In the genomic region with DNA sequence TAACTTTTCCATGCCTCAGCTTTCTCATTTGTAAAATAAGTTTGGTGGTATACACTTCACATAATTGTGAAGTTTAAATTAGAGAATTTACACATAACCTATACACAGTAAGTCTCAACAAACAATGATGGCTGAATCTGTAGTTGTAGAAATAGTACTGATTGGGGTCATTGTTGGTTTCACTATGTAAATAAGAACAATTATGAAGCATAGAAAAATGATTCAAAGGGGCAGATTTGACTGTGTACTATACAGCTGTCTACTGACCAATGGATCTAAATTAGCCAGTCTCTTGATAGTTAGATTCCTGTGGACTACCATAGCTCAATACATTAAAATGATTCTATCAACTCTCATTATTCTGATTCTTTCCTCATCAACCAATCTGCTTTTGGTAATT, we compare ENCODE assay signal across 15 cellular contexts.
DNase-seq lines count a peak whose midpoint lies in the region; ATAC-seq and TF ChIP-seq lines count a peak whose summit lies in the region.
"Had no signal": no experiment of that assay in that cellular context is flagged by ENCODE, and none has a peak within 500 bp of the region (broad histone marks: within the 10 kb centered on the region; RNA-seq: fewer than 3 reads in every experiment).

No MANE protein-coding gene starts in this region.

- H3K27me3 ChIP-seq in endodermal cell (ENCODE audit: control insufficient read depth, insufficient read depth, low read length, poor library complexity, severe bottlenecking): no peaks in the 10 kb centered on the region
- H3K27me3 ChIP-seq: MG63 had no signal

- no peaks in the 10 kb centered on the region for H3K9me3 ChIP-seq in endodermal cell (ENCODE audit: control insufficient read depth, low read length)
- H3K9me3 ChIP-seq: MG63 had no signal

- no peak overlapping the region for H3K27ac ChIP-seq in endodermal cell (ENCODE audit: low read depth, low read length)
- H3K27ac ChIP-seq: KMS-11 had no signal

- no peak overlapping the region for H3K27ac Mint-ChIP-seq in endodermal cell
- H3K27ac Mint-ChIP-seq: T-helper 17 cell had no signal

- intact Hi-C loops in Right ventricle myocardium inferior (cut with DNase I): no loop called here

- H3K4me1 ChIP-seq in endodermal cell (ENCODE audit: control insufficient read depth, insufficient read depth, low read length): no peaks in the 10 kb centered on the region

- DNase-seq in NCI-H69 (lab: John Stamatoyannopoulos, UW) (peak; percentile 41), UCSD-AML1 (lab: John Stamatoyannopoulos, UW; ENCODE audit: unreplicated experiment) (no peak), endodermal cell (no peak), Right ventricle myocardium inferior (ENCODE audit: missing footprints) (no peak)
- DNase-seq: C1 segment of cervical spinal cord, GOT3, MG63, NCI-H1105, NCI-H187, T-helper 17 cell had no signal

- H3K27me3 Mint-ChIP-seq in endodermal cell (ENCODE audit: insufficient read depth): no peaks in the 10 kb centered on the region

- no peaks in the 10 kb centered on the region for H3K4me1 Mint-ChIP-seq in endodermal cell
- H3K4me1 Mint-ChIP-seq: T-helper 17 cell had no signal

- ATAC-seq in GM18499 (IDR thresholded peaks at IDR 0.05; ENCODE audit: insufficient read depth, unreplicated experiment) (peak; percentile 62), GM19351 (IDR thresholded peaks at IDR 0.05; ENCODE audit: unreplicated experiment) (peak; percentile 70), HG02938 (IDR thresholded peaks at IDR 0.05; ENCODE audit: unreplicated experiment) (peak; percentile 88), Right ventricle myocardium inferior (no peak), GM18519 (IDR thresholded peaks at IDR 0.05; ENCODE audit: low FRiP score, unreplicated experiment) (no peak)
- ATAC-seq: T-helper 17 cell had no signal

- H3K4me3 ChIP-seq in endodermal cell (ENCODE audit: low read length): no peak overlapping the region
- H3K4me3 ChIP-seq: MG63 had no signal

- no peak for TF ChIP-seq CTCF in endodermal cell (conservative IDR thresholded peaks at IDR 0.05)

- H3K36me3 ChIP-seq in endodermal cell (ENCODE audit: control insufficient read depth, insufficient read depth, low read length): no peaks in the 10 kb centered on the region
- H3K36me3 ChIP-seq: MG63 had no signal

- H3K4me3 Mint-ChIP-seq in endodermal cell: no peak overlapping the region
- H3K4me3 Mint-ChIP-seq: T-helper 17 cell had no signal

- no peaks in the 10 kb centered on the region for H3K36me3 Mint-ChIP-seq in endodermal cell (ENCODE audit: low read depth)

- no peak overlapping the region for H3K9ac ChIP-seq in endodermal cell (ENCODE audit: extremely low read depth, low read length, poor library complexity, severe bottlenecking)
- H3K9ac ChIP-seq: KMS-11 had no signal

- H3K9me3 Mint-ChIP-seq in endodermal cell: no peaks in the 10 kb centered on the region

Comparison
In these comparisons a context has a peak if more than half of its experiments do, and no peak if none do; other contexts are left out.
1. ATAC-seq: peak in GM18499 (single experiment), GM19351 (single experiment) and HG02938 (single experiment); none in Right ventricle myocardium inferior (single experiment) and GM18519 (single experiment).